Comparison of ENCODE assay signal across 7 cellular contexts in genomic region chr5:172007795-172008465, GRCh38. TPM values are rescaled to one million over a fixed set of nuclear protein-coding genes. Genes with fewer than 3 reads are reported as not detected.
DNase-seq lines count a peak whose midpoint lies in the region; ATAC-seq and TF ChIP-seq lines count a peak whose summit lies in the region.

No MANE protein-coding gene starts in this region.

- H4K5ac ChIP-seq in H9 (ENCODE audit: insufficient read length, low read depth, low read length), result no peak overlapping the region

- no peak overlapping the region for H4K91ac ChIP-seq in H9 (ENCODE audit: insufficient read length, low read depth, low read length)

- no peak overlapping the region for H2BK20ac ChIP-seq in H9 (ENCODE audit: low read depth, low read length, poor library complexity, severe bottlenecking)

- H4K20me1 ChIP-seq in H9 (ENCODE audit: control insufficient read depth, insufficient read depth, insufficient read length), result no peaks in the 10 kb centered on the region
- peaks cover 27% of the 10 kb centered on the region for H4K20me1 ChIP-seq in smooth muscle cell (ENCODE audit: low read depth)

- H2BK5ac ChIP-seq in H9 (ENCODE audit: insufficient read length, low read length), result no peak overlapping the region

- no peaks in the 10 kb centered on the region for H3K9me3 ChIP-seq in H9 (ENCODE audit: control insufficient read depth, low read depth, low read length)
- no peaks in the 10 kb centered on the region for H3K9me3 ChIP-seq in T-helper 17 cell (ENCODE audit: control insufficient read depth, low read length, poor library complexity, severe bottlenecking)
- H3K9me3 ChIP-seq in gastroesophageal sphincter, result no peaks in the 10 kb centered on the region
- H3K9me3 ChIP-seq in smooth muscle cell (replicated peaks; ENCODE audit: low read depth), result no peaks in the 10 kb centered on the region

- no peaks in the 10 kb centered on the region for H3K27me3 ChIP-seq in H9 (ENCODE audit: insufficient read depth, low read length)
- no peaks in the 10 kb centered on the region for H3K27me3 ChIP-seq in gastroesophageal sphincter
- H3K27me3 ChIP-seq in smooth muscle cell (ENCODE audit: low read depth), result no peaks in the 10 kb centered on the region

- peaks cover 19% of the 10 kb centered on the region for H3F3A ChIP-seq in smooth muscle cell (ENCODE audit: low read depth)

- no peaks in the 10 kb centered on the region for H3K79me1 ChIP-seq in H9 (ENCODE audit: insufficient read depth, low read depth, low read length, poor library complexity, severe bottlenecking)

- no peak overlapping the region for H3K23ac ChIP-seq in H9 (ENCODE audit: insufficient read length, low read depth, low read length)

- H2BK120ac ChIP-seq in H9 (ENCODE audit: low read depth, low read length, poor library complexity, severe bottlenecking), result no peak overlapping the region

- no peak overlapping the region for H4K8ac ChIP-seq in H9 (replicated peaks; ENCODE audit: insufficient read length, low read depth, low read length)

- no peak overlapping the region for H2AK5ac ChIP-seq in H9 (ENCODE audit: insufficient read length, low read length)

- DNase-seq in H9, result peak; percentile 30
- DNase-seq in T-helper 17 cell, result no peak
- no peak for DNase-seq in smooth muscle cell (lab: John Stamatoyannopoulos, UW; ENCODE audit: unreplicated experiment)
- no peak for DNase-seq in stimulated activated CD4-positive, alpha-beta T cell treated with anti-CD3 and anti-CD28 coated beads, Interleukin-12 subunit alpha, Interleukin-12 subunit beta, amount 100 ng/mL, for 4 hours

- no peaks in the 10 kb centered on the region for H3K9me3 Mint-ChIP-seq in H9

- H2BK12ac ChIP-seq in H9 (ENCODE audit: insufficient read length, low read depth, low read length), result no peak overlapping the region

- H2AFZ ChIP-seq in H9 (ENCODE audit: low read length), result no peak overlapping the region
- H2AFZ ChIP-seq in smooth muscle cell (ENCODE audit: low read depth), result peak overlapping the region; percentile 96

- H3K4ac ChIP-seq in H9 (ENCODE audit: low read depth, low read length), result no peak overlapping the region

- ATAC-seq in T-helper 17 cell (no peak), gastroesophageal sphincter (no peak), GM18505 (IDR thresholded peaks at IDR 0.05; ENCODE audit: unreplicated experiment) (no peak), HG03565 (IDR thresholded peaks at IDR 0.05; ENCODE audit: unreplicated experiment) (no peak)

- H3K27ac Mint-ChIP-seq in H9 (peak overlapping the region; percentile 98 to 99 (median 98)), T-helper 17 cell (peak overlapping the region; percentile 99)

- TF ChIP-seq POLR2A in gastroesophageal sphincter (IDR thresholded peaks at IDR 0.05) (no peak), GM18505 (IDR thresholded peaks at IDR 0.05; ENCODE audit: borderline replicate concordance, extremely low read depth, insufficient read depth, insufficient read length) (no peak)

- H3K23me2 ChIP-seq in H9 (ENCODE audit: insufficient read length, low read depth, low read length, poor library complexity, severe bottlenecking), result peaks cover 16% of the 10 kb centered on the region

- H3K4me1 ChIP-seq in H9 (ENCODE audit: insufficient read depth, low read length) (peaks cover 11% of the 10 kb centered on the region), gastroesophageal sphincter (peaks cover 0 to 39% (median 9%) of the 10 kb centered on the region in 3 donors), smooth muscle cell (ENCODE audit: low read depth) (peaks cover 45% of the 10 kb centered on the region)

- no peak for TF ChIP-seq EP300 in gastroesophageal sphincter (IDR thresholded peaks at IDR 0.05)

- H3K27ac ChIP-seq in H9 (ENCODE audit: insufficient read length, low read depth, low read length) (peak overlapping the region; percentile 92), gastroesophageal sphincter (peak overlapping the region in 3 of 4 donors; percentile 96 to 98 (median 97)), smooth muscle cell (ENCODE audit: low read depth) (peak overlapping the region; percentile 95)

- TF ChIP-seq CTCF in H9 (conservative IDR thresholded peaks at IDR 0.05), result no peak
- TF ChIP-seq CTCF in gastroesophageal sphincter (IDR thresholded peaks at IDR 0.05), result no peak
- TF ChIP-seq CTCF in smooth muscle cell (IDR thresholded peaks at IDR 0.05; ENCODE audit: borderline replicate concordance, insufficient read depth, poor library complexity, severe bottlenecking), result no peak

- no peak overlapping the region for H3T11ph ChIP-seq in H9 (ENCODE audit: low read length)

- no peaks in the 10 kb centered on the region for H3K27me3 Mint-ChIP-seq in H9 (ENCODE audit: low read depth)
- H3K27me3 Mint-ChIP-seq in T-helper 17 cell, result no peaks in the 10 kb centered on the region

- H3K4me2 ChIP-seq in H9 (ENCODE audit: insufficient read depth, insufficient read length, low read length) (peak overlapping the region; percentile 90), smooth muscle cell (peak overlapping the region; percentile 92)

- no peak overlapping the region for H3K56ac ChIP-seq in H9 (ENCODE audit: insufficient read length, low read depth, low read length)

- no CpG with 5 or more reads among the region's 16 CpGs for WGBS in H9 (ENCODE audit: extremely low coverage, insufficient read length, low lambda C conversion rate)
- 57% methylated on average over 10 to 14 of the region's 16 CpGs for WGBS in gastroesophageal sphincter (ENCODE audit: low coverage in 1 of 2), 2 donors
- WGBS in smooth muscle cell (ENCODE audit: low lambda C conversion rate), result 33% methylated on average over 16 of the region's 16 CpGs

- H3K4me3 ChIP-seq in gastroesophageal sphincter, result peak overlapping the region in 1 of 2 donors; percentile 96
- H3K4me3 ChIP-seq in smooth muscle cell, result peak overlapping the region; percentile 91

- H3K36me3 ChIP-seq in gastroesophageal sphincter, result no peaks in the 10 kb centered on the region
- no peaks in the 10 kb centered on the region for H3K36me3 ChIP-seq in smooth muscle cell (ENCODE audit: low read depth)

- H2BK15ac ChIP-seq in H9 (ENCODE audit: low read depth, low read length), result no peak overlapping the region

- H3K9ac ChIP-seq in H9 (ENCODE audit: extremely low read depth, insufficient read length, low read length) (peak overlapping the region; percentile 69), smooth muscle cell (ENCODE audit: low read depth) (peak overlapping the region; percentile 94)

- peaks cover 48 to 55% of the 10 kb centered on the region in 2 experiments for H3K4me1 Mint-ChIP-seq in H9
- peaks cover 29% of the 10 kb centered on the region for H3K4me1 Mint-ChIP-seq in T-helper 17 cell

- H3K79me2 ChIP-seq in H9 (ENCODE audit: insufficient read depth, low read length), result peaks cover 24% of the 10 kb centered on the region; the same call in 1 of the 2 replicates
- peaks cover 35% of the 10 kb centered on the region for H3K79me2 ChIP-seq in smooth muscle cell (ENCODE audit: low read depth)

- peaks cover 0 to 14% (median 10%) of the 10 kb centered on the region in 3 experiments; a peak in 5 of 7 replicates for H3K36me3 Mint-ChIP-seq in H9 (ENCODE audit: insufficient read depth in 1 of 3, low read depth in 3 of 3)
- H3K36me3 Mint-ChIP-seq in T-helper 17 cell (ENCODE audit: low read depth), result peaks cover 3% of the 10 kb centered on the region

- peak overlapping the region; percentile 9 for H3K18ac ChIP-seq in H9 (ENCODE audit: insufficient read length, low read depth, low read length)

- H3K4me3 Mint-ChIP-seq in H9, result peak overlapping the region; percentile 94 to 97
- H3K4me3 Mint-ChIP-seq in T-helper 17 cell, result peak overlapping the region; percentile 98

- H3K14ac ChIP-seq in H9 (ENCODE audit: insufficient read depth, low read length), result no peak overlapping the region

RNA-seq across cellular contexts. Expression of gene FBXW11, which starts 1.5 kb away (rescaled TPM):
- total RNA-seq in H9 (2021) (84.0 and 85.3 TPM in 2 replicates), T-helper 17 cell (10 to 100 TPM; 28.3 to 30.1 TPM), gastroesophageal sphincter (10 to 100 TPM; 64.3 to 88.3 (median 76.3) TPM), smooth muscle cell (83.0 and 83.7 TPM in 2 replicates)
- polyA plus RNA-seq in smooth muscle cell, result 27.4 and 30.6 TPM in 2 replicates
